Comparison of ENCODE assay signal across 8 cellular contexts in the genomic region with DNA sequence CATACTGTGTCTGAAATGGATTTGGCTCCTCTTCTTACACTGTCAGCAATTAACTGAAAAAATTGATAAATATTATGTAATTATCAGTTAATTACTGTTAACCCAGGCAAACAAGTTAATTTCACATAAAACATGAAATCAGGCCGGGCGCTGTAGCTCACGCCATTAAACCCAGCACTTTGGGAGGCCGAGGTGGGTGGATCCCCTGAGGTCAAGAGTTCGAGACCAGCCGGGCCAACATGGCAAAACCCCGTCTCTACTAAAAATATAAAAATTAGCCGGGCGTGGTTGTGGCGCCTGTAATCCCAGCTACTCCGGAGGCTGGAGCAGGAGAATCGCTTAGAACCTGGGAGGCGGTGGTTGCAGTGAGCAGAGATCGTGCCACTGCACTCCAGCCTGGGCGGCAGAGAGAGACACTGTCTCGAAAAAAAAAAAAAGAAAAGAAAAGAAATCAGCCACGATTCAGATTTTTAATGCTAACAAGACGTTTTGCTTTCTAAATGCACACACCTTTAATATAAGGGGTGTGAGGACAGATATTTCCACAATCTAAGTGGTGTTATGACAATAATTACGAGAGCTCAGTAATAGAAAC. TPM values are rescaled to one million over a fixed set of nuclear protein-coding genes. Genes with fewer than 3 reads are reported as not detected.
DNase-seq lines count a peak whose midpoint lies in the region; ATAC-seq, FAIRE-seq and TF ChIP-seq lines count a peak whose summit lies in the region.

No MANE protein-coding gene starts in this region.

- H3K36me3 Mint-ChIP-seq in activated CD4-positive, alpha-beta T cell treated with anti-CD3 and anti-CD28 coated beads for 36 hours (ENCODE audit: low read depth): no peaks in the 10 kb centered on the region
- no peaks in the 10 kb centered on the region for H3K36me3 Mint-ChIP-seq in activated naive CD8-positive, alpha-beta T cell treated with anti-CD3 and anti-CD28 coated beads, Interleukin-2, amount 50 U/mL, for 24 hours (ENCODE audit: low read depth)

- peaks cover 0 to 4% of the 10 kb centered on the region in 2 donors for H3K4me1 ChIP-seq in kidney (ENCODE audit: control insufficient read depth in 1 of 2, insufficient read depth in 1 of 2, low read depth in 1 of 2, low read length in 2 of 2)
- H3K4me1 ChIP-seq in thoracic aorta (ENCODE audit: control insufficient read depth in 1 of 2, low read depth in 2 of 2): peaks cover 6 to 27% of the 10 kb centered on the region in 2 donors

- POLR2A ChIA-PET in activated CD4-positive, alpha-beta T cell treated with anti-CD3 and anti-CD28 coated beads for 36 hours (lab: Charles Lee): interaction anchor here (4.4 kb wide), 1 partner anchor 22 kb away, joined by 55 read pairs; a partner anchor contains a TSS

- H3K27ac ChIP-seq in kidney (ENCODE audit: low read depth in 2 of 2, low read length in 2 of 2) (peak overlapping the region; percentile 94 to 95), thoracic aorta (peak overlapping the region; percentile 63 to 67)

- H3K27ac Mint-ChIP-seq in activated CD4-positive, alpha-beta T cell treated with anti-CD3 and anti-CD28 coated beads for 36 hours: peak overlapping the region; percentile 77
- peak overlapping the region; percentile 96 for H3K27ac Mint-ChIP-seq in activated naive CD8-positive, alpha-beta T cell treated with anti-CD3 and anti-CD28 coated beads, Interleukin-2, amount 50 U/mL, for 24 hours

- peak overlapping the region; percentile 87 for H3K4me3 Mint-ChIP-seq in activated CD4-positive, alpha-beta T cell treated with anti-CD3 and anti-CD28 coated beads for 36 hours
- H3K4me3 Mint-ChIP-seq in activated naive CD8-positive, alpha-beta T cell treated with anti-CD3 and anti-CD28 coated beads, Interleukin-2, amount 50 U/mL, for 24 hours: peak overlapping the region; percentile 95

- intact Hi-C loops in activated CD4-positive, alpha-beta T cell treated with anti-CD3 and anti-CD28 coated beads for 36 hours (cut with DNase I, micrococcal nuclease): loop anchor here in 1 of 2 experiments (5.0 kb wide), 1 partner anchor 1318 kb away; a partner anchor contains a TSS
- intact Hi-C loops in kidney (cut with DNase I): no loop called here

- H3K27me3 ChIP-seq in thoracic aorta (replicated peaks; ENCODE audit: insufficient read depth): no peaks in the 10 kb centered on the region

- H3K9me3 ChIP-seq in kidney (ENCODE audit: control insufficient read depth in 1 of 2, low read length in 2 of 2): no peaks in the 10 kb centered on the region
- no peaks in the 10 kb centered on the region for H3K9me3 ChIP-seq in thoracic aorta

- ATAC-seq in activated CD4-positive, alpha-beta T cell treated with anti-CD3 and anti-CD28 coated beads for 36 hours: peak; percentile 0
- no peak for ATAC-seq in activated naive CD8-positive, alpha-beta T cell treated with anti-CD3 and anti-CD28 coated beads, Interleukin-2, amount 50 U/mL, for 24 hours
- ATAC-seq in thoracic aorta (ENCODE audit: insufficient number of reproducible peaks, low FRiP score, low read depth): peak; percentile 13

- no peaks in the 10 kb centered on the region for H3K27me3 Mint-ChIP-seq in activated CD4-positive, alpha-beta T cell treated with anti-CD3 and anti-CD28 coated beads for 36 hours
- H3K27me3 Mint-ChIP-seq in activated naive CD8-positive, alpha-beta T cell treated with anti-CD3 and anti-CD28 coated beads, Interleukin-2, amount 50 U/mL, for 24 hours: no peaks in the 10 kb centered on the region

- peak; percentile 12 for DNase-seq in activated CD4-positive, alpha-beta T cell treated with anti-CD3 and anti-CD28 coated beads for 36 hours
- no peak for DNase-seq in activated CD4-positive, alpha-beta T cell treated with anti-CD3 and anti-CD28 coated beads for 48 hours
- no peak for DNase-seq in activated naive CD8-positive, alpha-beta T cell treated with anti-CD3 and anti-CD28 coated beads, Interleukin-2, amount 50 U/mL, for 24 hours
- no peak for DNase-seq in kidney
- DNase-seq in thoracic aorta (ENCODE audit: low spot score): no peak
- DNase-seq in KBM-7: no peak
- DNase-seq in NCI-H2081 treated with DMSO at 0.1 percent for 48 hours (lab: John Stamatoyannopoulos, UW): no peak
- no peak for DNase-seq in activated CD4-positive, CD25-positive, alpha-beta regulatory T cell treated with anti-CD3 and anti-CD28 coated beads, Interleukin-2, amount 50 U/mL, for 72 hours

- peak overlapping the region; percentile 81 to 93 for H3K9ac ChIP-seq in kidney (ENCODE audit: low read length in 2 of 2)

- CTCF ChIA-PET in activated CD4-positive, alpha-beta T cell treated with anti-CD3 and anti-CD28 coated beads for 36 hours (lab: Charles Lee): interaction anchor here (0.6 to 4.9 kb wide), 13 partner anchors 8 to 978 kb away, joined by 3 to 44 read pairs (median 5); a partner anchor contains a TSS

- TF ChIP-seq CTCF in kidney (IDR thresholded peaks at IDR 0.05; ENCODE audit: borderline replicate concordance, extremely low read depth, insufficient read depth) (no peak), thoracic aorta (IDR thresholded peaks at IDR 0.05) (no peak)

- H3K9me3 Mint-ChIP-seq in activated CD4-positive, alpha-beta T cell treated with anti-CD3 and anti-CD28 coated beads for 36 hours (ENCODE audit: low read depth): no peaks in the 10 kb centered on the region
- no peaks in the 10 kb centered on the region for H3K9me3 Mint-ChIP-seq in activated naive CD8-positive, alpha-beta T cell treated with anti-CD3 and anti-CD28 coated beads, Interleukin-2, amount 50 U/mL, for 24 hours

- H3K36me3 ChIP-seq in kidney (ENCODE audit: control insufficient read depth in 1 of 2, insufficient read depth in 2 of 2, low read length in 2 of 2) (no peaks in the 10 kb centered on the region), thoracic aorta (no peaks in the 10 kb centered on the region)

- H3K4me1 Mint-ChIP-seq in activated CD4-positive, alpha-beta T cell treated with anti-CD3 and anti-CD28 coated beads for 36 hours: peaks cover 17% of the 10 kb centered on the region
- peaks cover 32% of the 10 kb centered on the region for H3K4me1 Mint-ChIP-seq in activated naive CD8-positive, alpha-beta T cell treated with anti-CD3 and anti-CD28 coated beads, Interleukin-2, amount 50 U/mL, for 24 hours

- FAIRE-seq in kidney (lab: Jason Lieb, UNC): no peak

- in situ Hi-C loops in KBM-7 (cut with MboI; ENCODE audit: low pct_unique_long_range_greater_than_20kb, low sequenced_read_pairs): no loop called here

- H3K4me3 ChIP-seq in kidney (ENCODE audit: low read length in 2 of 2) (peak overlapping the region; percentile 96 to 97), thoracic aorta (peak overlapping the region; percentile 74)

RNA-seq across cellular contexts. Expression of a gene that starts 0.5 kb away (rescaled TPM):
- 10 to 100 TPM in 1 of 2 experiments, 1 to 10 TPM in 1; 6.1 to 12.9 TPM for total RNA-seq in activated CD4-positive, alpha-beta T cell treated with anti-CD3 and anti-CD28 coated beads for 36 hours
- total RNA-seq in kidney: 35.6 TPM
- polyA plus RNA-seq in kidney (ENCODE audit: insufficient read depth, low read depth, low replicate concordance): 14.9 TPM
- 10 to 100 TPM; 18.4 to 39.4 TPM for total RNA-seq in thoracic aorta

RNA-seq across cellular contexts. Expression of a gene that starts 21.3 kb away (rescaled TPM):
- total RNA-seq in activated CD4-positive, alpha-beta T cell treated with anti-CD3 and anti-CD28 coated beads for 36 hours: 10 to 100 TPM in 1 of 2 experiments, 1 to 10 TPM in 1; 8.7 to 11.8 TPM
- 3.2 TPM for total RNA-seq in kidney
- 5.0 TPM for polyA plus RNA-seq in kidney (ENCODE audit: insufficient read depth, low read depth, low replicate concordance)
- total RNA-seq in thoracic aorta: 1 to 10 TPM in 1 of 2 donors, under 1 TPM in 1; 0.95 to 5.9 TPM

RNA-seq across cellular contexts. Expression of a gene that starts 21.8 kb away (rescaled TPM):
- total RNA-seq in activated CD4-positive, alpha-beta T cell treated with anti-CD3 and anti-CD28 coated beads for 36 hours: 10 to 100 TPM; 57.1 to 71.5 TPM
- 42.4 TPM for total RNA-seq in kidney
- 11.2 TPM for polyA plus RNA-seq in kidney (ENCODE audit: insufficient read depth, low read depth, low replicate concordance)
- 100 to 1,000 TPM in 1 of 2 donors, 10 to 100 TPM in 1; 48.6 to 101 TPM for total RNA-seq in thoracic aorta
